Comparison of ENCODE assay signal across 1 cellular context in genomic region chr11:115919341-115920086, GRCh38.
TF ChIP-seq lines count a peak whose summit lies in the region.

No MANE protein-coding gene starts in this region.

TF ChIP-seq in HEK293, 187 proteins besides CTCF, POLR2A, EP300 and RAD21 (continued from another document):
- TF ChIP-seq PRDM4 (tag by site-specific recombination; IDR thresholded peaks at IDR 0.05) (no peak), ZNF311 (tag by site-specific recombination; IDR thresholded peaks at IDR 0.05; ENCODE audit: borderline replicate concordance) (no peak), SETDB1 (IDR thresholded peaks at IDR 0.05; ENCODE audit: insufficient read length, low read length) (peak; percentile 13), ZNF558 (tag by site-specific recombination; IDR thresholded peaks at IDR 0.05) (0 out of 2 replicates have a peak, but pooled peaks have one; percentile 41), ZNF391 (tag by site-specific recombination; IDR thresholded peaks at IDR 0.05; ENCODE audit: borderline replicate concordance, low read depth) (no peak), GLIS1 (tag by site-specific recombination; IDR thresholded peaks at IDR 0.05) (peak; percentile 81), AEBP2 (tag by site-specific recombination; IDR thresholded peaks at IDR 0.05; ENCODE audit: borderline replicate concordance) (no peak), IKZF3 (tag by site-specific recombination; IDR thresholded peaks at IDR 0.05) (no peak), ZFP3 (tag by site-specific recombination; IDR thresholded peaks at IDR 0.05; ENCODE audit: low read depth) (no peak), PRDM10 (tag by site-specific recombination; IDR thresholded peaks at IDR 0.05) (peak; percentile 95), ZNF133 (tag by site-specific recombination; IDR thresholded peaks at IDR 0.05) (no peak), WT1 (tag by site-specific recombination; IDR thresholded peaks at IDR 0.05) (peak; percentile 77), ZNF37A (tag by site-specific recombination; IDR thresholded peaks at IDR 0.05) (no peak), REPIN1 (tag by site-specific recombination; IDR thresholded peaks at IDR 0.05; ENCODE audit: low read depth) (no peak), ZNF513 (tag by site-specific recombination; IDR thresholded peaks at IDR 0.05) (no peak), ZFP69B (tag by site-specific recombination; IDR thresholded peaks at IDR 0.05) (no peak), ZNF114 (tag by site-specific recombination; IDR thresholded peaks at IDR 0.05) (no peak)
